ENCODE assay signal across 30 cellular contexts in the genomic region with DNA sequence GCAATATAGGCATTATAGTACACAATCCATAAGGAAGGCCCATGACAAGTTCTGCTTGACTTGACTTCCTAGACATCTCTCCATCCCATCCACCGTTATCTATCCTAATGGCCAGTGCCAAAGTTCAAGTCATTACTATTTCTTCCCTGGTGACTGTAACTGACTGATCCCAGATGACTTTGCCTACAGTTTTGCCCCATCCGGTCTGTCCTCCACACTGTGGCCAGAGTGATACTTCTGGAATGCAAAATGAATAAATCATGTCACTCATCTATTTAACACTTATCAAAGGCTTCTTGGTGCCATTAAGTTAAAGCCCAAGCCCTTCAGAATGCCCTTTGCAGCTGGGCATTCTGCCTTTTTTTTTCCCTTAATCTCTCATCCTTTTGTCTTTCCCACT.
"Had no signal": no experiment of that assay in that cellular context is flagged by ENCODE, and none has a peak within 500 bp of the region (broad histone marks: within the 10 kb centered on the region; RNA-seq: fewer than 3 reads in every experiment).

No MANE protein-coding gene starts in this region.

- H3K4me1 ChIP-seq: SJSA1 had no signal

- H3K27ac ChIP-seq: brain microvascular endothelial cell, PC-9, SJSA1 had no signal

- DNase-seq: activated CD4-positive, alpha-beta T cell treated with anti-CD3 and anti-CD28 coated beads, Interleukin-2, amount 10 ng/mL, durations not matched to agents 24 days and 14 days; activated CD4-positive, alpha-beta T cell treated with anti-CD3 and anti-CD28 coated beads, Interleukin-2, amount 50 U/mL, for 4 hours; activated CD8-positive, alpha-beta T cell treated with anti-CD3 and anti-CD28 coated beads for 36 hours; activated effector memory CD4-positive, alpha-beta T cell treated with anti-CD3 and anti-CD28 coated beads, Interleukin-2, amount 50 U/mL, for 16 hours; activated naive CD4-positive, alpha-beta T cell; activated naive CD4-positive, alpha-beta T cell treated with anti-CD3 and anti-CD28 coated beads, Interleukin-2, amount 50 U/mL, for 16 hours; activated naive CD8-positive, alpha-beta T cell treated with anti-CD3 and anti-CD28 coated beads for 36 hours; activated T-cell treated with anti-CD3 and anti-CD28 coated beads, Interleukin-2, amount 50 U/mL, for 1 hour; activated T-cell treated with anti-CD3 and anti-CD28 coated beads, Interleukin-2, amount 50 U/mL, for 72 hours; amniotic stem cell; aorta; brain microvascular endothelial cell; Karpas-422; KBM-7; MG63; MV-4-11; NCI-H1092; NCI-H1436 treated with DMSO at 0.1 percent for 48 hours; NCI-H1694 treated with DMSO at 0.1 percent for 48 hours; NCI-H2029; NCI-H345; NCI-H526; NCI-H748 treated with DMSO at 0.1 percent for 48 hours; NK-92 treated with Interleukin-12 subunit alpha and Interleukin-12 subunit beta, amount 100 ng/mL, for 24 hours; PC-9; SHP77 treated with DMSO at 0.1 percent for 48 hours; SK-N-SH had no signal

- FAIRE-seq: TTC549 had no signal

- ATAC-seq: activated CD8-positive, alpha-beta T cell treated with anti-CD3 and anti-CD28 coated beads for 36 hours; activated T-cell treated with anti-CD3 and anti-CD28 coated beads, Interleukin-2, amount 50 U/mL, for 72 hours; activated T-helper 17 cell treated with anti-CD3 and anti-CD28 coated beads, Interleukin-2, amount 50 U/mL, for 72 hours had no signal

- H3K36me3 ChIP-seq: brain microvascular endothelial cell, MG63, SJSA1 had no signal

- H3K9me3 ChIP-seq: MG63, SJSA1, SK-N-SH had no signal

- H3K4me3 ChIP-seq: MG63, PC-9, SJSA1 had no signal

- H3K27me3 ChIP-seq: brain microvascular endothelial cell, MG63, SJSA1 had no signal
